8 cellular contexts compared by ENCODE assay signal in genomic region chr14:95895720-95896119, GRCh38. TPM values are rescaled to one million over a fixed set of nuclear protein-coding genes. Genes with fewer than 3 reads are reported as not detected.
DNase-seq lines count a peak whose midpoint lies in the region; ATAC-seq and TF ChIP-seq lines count a peak whose summit lies in the region.

No MANE protein-coding gene starts in this region.

- no peak overlapping the region for H3K4me2 ChIP-seq in hepatocyte

- DNase-seq in AG09309 (ENCODE audit: low read depth) (no peak), GM19238 (ENCODE audit: insufficient read length, low spot score) (peak; percentile 31), SK-N-DZ (ENCODE audit: low spot score) (peak; percentile 15), hepatocyte (ENCODE audit: low spot score) (peak; percentile 56)
- no peak for DNase-seq in activated effector memory CD4-positive, alpha-beta T cell treated with Interleukin-2 at 50 U/mL for 16 hours
- DNase-seq in T-helper 2 cell treated with Interferon-gamma antibody and Interleukin-4, amounts not matched to agents 5 μg/mL and 100 μg/mL, for 36 hours (ENCODE audit: low spot score): no peak
- no peak for DNase-seq in activated CD8-positive, alpha-beta memory T cell treated with anti-CD3 and anti-CD28 coated beads, Interleukin-2, amount 10 ng/mL, durations not matched to agents 7 days and 5 days

- H3K79me2 ChIP-seq in hepatocyte: no peaks in the 10 kb centered on the region

- no peaks in the 10 kb centered on the region for H3K4me1 Mint-ChIP-seq in T-helper 2 cell treated with Interferon-gamma antibody and Interleukin-4, amounts not matched to agents 5 μg/mL and 100 μg/mL, for 36 hours (ENCODE audit: low read depth)
- H3K4me1 Mint-ChIP-seq in activated CD8-positive, alpha-beta memory T cell treated with anti-CD3 and anti-CD28 coated beads, Interleukin-2, amount 10 ng/mL, durations not matched to agents 7 days and 5 days: no peaks in the 10 kb centered on the region

- no peaks in the 10 kb centered on the region for H3K4me1 ChIP-seq in hepatocyte (ENCODE audit: insufficient read depth)

- H3K36me3 Mint-ChIP-seq in T-helper 2 cell treated with Interferon-gamma antibody and Interleukin-4, amounts not matched to agents 5 μg/mL and 100 μg/mL, for 36 hours (ENCODE audit: low read depth): no peaks in the 10 kb centered on the region
- H3K36me3 Mint-ChIP-seq in activated CD8-positive, alpha-beta memory T cell treated with anti-CD3 and anti-CD28 coated beads, Interleukin-2, amount 10 ng/mL, durations not matched to agents 7 days and 5 days: no peaks in the 10 kb centered on the region

- TF ChIP-seq CTCF in AG09309 (IDR thresholded peaks at IDR 0.05; ENCODE audit: control insufficient read depth, insufficient read depth, low read depth, low read length, missing control alignments) (peak; percentile 32), hepatocyte (IDR thresholded peaks at IDR 0.05; ENCODE audit: poor library complexity) (peak; percentile 32)

- peaks cover 22% of the 10 kb centered on the region for H3K27me3 ChIP-seq in hepatocyte

- H3K9me3 ChIP-seq in hepatocyte (ENCODE audit: low read depth): no peaks in the 10 kb centered on the region

- 50% methylated on average over 10 of the region's 10 CpGs for WGBS in hepatocyte (ENCODE audit: low lambda C conversion rate, missing lambda C conversion rate)

- H3K27ac Mint-ChIP-seq in T-helper 2 cell treated with Interferon-gamma antibody and Interleukin-4, amounts not matched to agents 5 μg/mL and 100 μg/mL, for 36 hours: no peak overlapping the region
- no peak overlapping the region for H3K27ac Mint-ChIP-seq in activated CD8-positive, alpha-beta memory T cell treated with anti-CD3 and anti-CD28 coated beads, Interleukin-2, amount 10 ng/mL, durations not matched to agents 7 days and 5 days

- H3K27ac ChIP-seq in hepatocyte: no peak overlapping the region

- H3K27me3 Mint-ChIP-seq in T-helper 2 cell treated with Interferon-gamma antibody and Interleukin-4, amounts not matched to agents 5 μg/mL and 100 μg/mL, for 36 hours (ENCODE audit: low read depth): peaks cover 6% of the 10 kb centered on the region
- peaks cover 4% of the 10 kb centered on the region for H3K27me3 Mint-ChIP-seq in activated CD8-positive, alpha-beta memory T cell treated with anti-CD3 and anti-CD28 coated beads, Interleukin-2, amount 10 ng/mL, durations not matched to agents 7 days and 5 days

- ATAC-seq in activated CD8-positive, alpha-beta memory T cell treated with anti-CD3 and anti-CD28 coated beads, Interleukin-2, amount 10 ng/mL, durations not matched to agents 7 days and 5 days: no peak
- ATAC-seq in HG03442 (IDR thresholded peaks at IDR 0.05; ENCODE audit: unreplicated experiment): no peak

- H3K4me3 ChIP-seq in AG09309 (ENCODE audit: control insufficient read depth, low read depth, low read length) (no peak overlapping the region), hepatocyte (no peak overlapping the region)

- CTCF ChIA-PET in activated CD8-positive, alpha-beta memory T cell treated with anti-CD3 and anti-CD28 coated beads, Interleukin-2, amount 10 ng/mL, durations not matched to agents 7 days and 5 days (lab: Charles Lee): no interaction called here

- no peaks in the 10 kb centered on the region for H4K20me1 ChIP-seq in hepatocyte (ENCODE audit: insufficient read depth, poor library complexity, severe bottlenecking)

- no peaks in the 10 kb centered on the region for H3K9me3 Mint-ChIP-seq in T-helper 2 cell treated with Interferon-gamma antibody and Interleukin-4, amounts not matched to agents 5 μg/mL and 100 μg/mL, for 36 hours
- H3K9me3 Mint-ChIP-seq in activated CD8-positive, alpha-beta memory T cell treated with anti-CD3 and anti-CD28 coated beads, Interleukin-2, amount 10 ng/mL, durations not matched to agents 7 days and 5 days (ENCODE audit: low read depth): no peaks in the 10 kb centered on the region

- H3K4me3 Mint-ChIP-seq in T-helper 2 cell treated with Interferon-gamma antibody and Interleukin-4, amounts not matched to agents 5 μg/mL and 100 μg/mL, for 36 hours: no peak overlapping the region
- H3K4me3 Mint-ChIP-seq in activated CD8-positive, alpha-beta memory T cell treated with anti-CD3 and anti-CD28 coated beads, Interleukin-2, amount 10 ng/mL, durations not matched to agents 7 days and 5 days: no peak overlapping the region

- no peaks in the 10 kb centered on the region for H3K9me2 ChIP-seq in hepatocyte (replicated peaks; ENCODE audit: insufficient read depth)

- no peak overlapping the region for H2AFZ ChIP-seq in hepatocyte

- H3K36me3 ChIP-seq in hepatocyte (replicated peaks; ENCODE audit: insufficient read depth, low read depth): no peaks in the 10 kb centered on the region

RNA-seq across cellular contexts. Expression of gene TUNAR, which starts 19.1 kb away (rescaled TPM):
- 0.36 and 0.56 TPM in 2 replicates for polyA plus RNA-seq in SK-N-DZ (2014; cell fraction: cytosol; rRNA removed)
- polyA plus RNA-seq in SK-N-DZ (2014; cell fraction: nucleus; rRNA removed): 0.07 and 0.43 TPM in 2 replicates
- total RNA-seq in hepatocyte: 0.13 TPM in 1 of 2 replicates, not detected in the other
- polyA plus RNA-seq in hepatocyte: not detected in 2 replicates
- not detected for total RNA-seq in activated CD8-positive, alpha-beta memory T cell treated with anti-CD3 and anti-CD28 coated beads, Interleukin-2, amount 10 ng/mL, durations not matched to agents 7 days and 5 days

Comparison
In these comparisons a context has a peak if more than half of its experiments do, and no peak if none do; other contexts are left out.
1. DNase-seq: peak in GM19238 (single experiment), SK-N-DZ (single experiment) and hepatocyte (single experiment); none in AG09309 (single experiment), activated effector memory CD4-positive, alpha-beta T cell treated with Interleukin-2 at 50 U/mL for 16 hours (single experiment), T-helper 2 cell treated with Interferon-gamma antibody and Interleukin-4, amounts not matched to agents 5 μg/mL and 100 μg/mL, for 36 hours (single experiment) and activated CD8-positive, alpha-beta memory T cell treated with anti-CD3 and anti-CD28 coated beads, Interleukin-2, amount 10 ng/mL, durations not matched to agents 7 days and 5 days (single experiment).